8 cellular contexts compared by ENCODE assay signal in genomic region chr4:54318904-54319303, GRCh38.
DNase-seq lines count a peak whose midpoint lies in the region; ATAC-seq, FAIRE-seq and TF ChIP-seq lines count a peak whose summit lies in the region.

No MANE protein-coding gene starts in this region.

- intact Hi-C loops in K562 (cut with micrococcal nuclease): loop anchor here (5.0 kb wide), 1 partner anchor 1003 kb away; no protein-coding TSS in a partner anchor

- POLR2A ChIA-PET in K562 (lab: Yijun Ruan, JAX): no interaction called here

- TF ChIP-seq CTCF in K562 (IDR thresholded peaks at IDR 0.05 in 2 of 3, conservative IDR thresholded peaks at IDR 0.05 in 1 of 3; ENCODE audit: insufficient read depth in 2 of 3, low read depth in 1 of 3, low read length in 3 of 3) (peak; percentile 68 to 88 (median 85)), lung (IDR thresholded peaks at IDR 0.05; ENCODE audit: control extremely low read depth, extremely low read depth) (peak; percentile 17)

- no peak for TF ChIP-seq POLR2A in K562 (conservative IDR thresholded peaks at IDR 0.05)

- CTCF ChIA-PET in K562 (lab: Yijun Ruan, JAX; ENCODE audit: low intra/inter-chr PET ratio): interaction anchor here (0.8 to 2.0 kb wide), 3 partner anchors 643 to 1003 kb away, joined by 3 to 11 read pairs (median 4); no protein-coding TSS in a partner anchor

- H3K27ac ChIP-seq in K562 (ENCODE audit: extremely low read depth, low read depth, low read length) (no peak overlapping the region), lung (ENCODE audit: low read depth in 1 of 2, low read length in 1 of 2) (no peak overlapping the region)

- DNase-seq in Caki2 (ENCODE audit: low read depth) (peak; percentile 21), NCI-H2227 treated with DMSO at 0.1 percent for 48 hours (lab: John Stamatoyannopoulos, UW) (peak; percentile 27), K562 (ENCODE audit: extremely low read depth in 1 of 4, low spot score in 3 of 4) (peak; percentile 53 to 59 (median 56)), lung (ENCODE audit: low spot score) (no peak), NCI-H510A (lab: John Stamatoyannopoulos, UW) (no peak)
- no peak for DNase-seq in stimulated activated naive CD4-positive, alpha-beta T cell treated with Interleukin-2 at 50 U/mL for 16 hours (lab: John Stamatoyannopoulos, UW)

- H3K27me3 ChIP-seq in K562 (ENCODE audit: control insufficient read depth in 2 of 2, insufficient read depth in 2 of 2, low read length in 2 of 2) (peaks cover 2 to 11% of the 10 kb centered on the region in 2 experiments; a peak in 2 of 5 replicates), lung (ENCODE audit: control insufficient read depth, insufficient read depth) (no peaks in the 10 kb centered on the region)

- WGBS in K562 (ENCODE audit: insufficient coverage, low coverage, missing lambda C conversion rate): 1% methylated on average over 5 of the region's 5 CpGs
- WGBS in lung, 2 donors: 13 to 30% methylated on average over 5 of the region's 5 CpGs

- no peaks in the 10 kb centered on the region for H3K9me3 ChIP-seq in K562 (replicated peaks; ENCODE audit: control insufficient read depth, insufficient read depth, low read depth, low read length)
- no peaks in the 10 kb centered on the region for H3K9me3 ChIP-seq in lung (ENCODE audit: control insufficient read depth in 2 of 2, insufficient read depth in 1 of 2, low read length in 1 of 2)

- no peak overlapping the region for H3K9ac ChIP-seq in K562 (ENCODE audit: insufficient read depth in 1 of 2, low read depth in 2 of 2, low read length in 2 of 2)

- H3K36me3 ChIP-seq in K562 (ENCODE audit: control insufficient read depth, insufficient read depth, low read length): no peaks in the 10 kb centered on the region
- no peaks in the 10 kb centered on the region for H3K36me3 ChIP-seq in lung (ENCODE audit: control insufficient read depth in 2 of 2, insufficient read depth in 2 of 2, low read length in 2 of 2)

- H2AFZ ChIP-seq in K562 (ENCODE audit: low read depth, low read length): no peak overlapping the region

- peak; percentile 83 for FAIRE-seq in K562 (lab: Jason Lieb, UNC)

- no peak overlapping the region for H3K4me3 ChIP-seq in K562
- H3K4me3 ChIP-seq in lung: no peak overlapping the region

- H3K9me1 ChIP-seq in K562 (ENCODE audit: control insufficient read depth, insufficient read depth, low read length): no peaks in the 10 kb centered on the region

- TF ChIP-seq EP300 in K562 (IDR thresholded peaks at IDR 0.05; ENCODE audit: low read length): no peak

- ATAC-seq in GM19351 (IDR thresholded peaks at IDR 0.05; ENCODE audit: unreplicated experiment): peak; percentile 22
- peak; percentile 75; the same call in 2 of the 3 replicates for ATAC-seq in K562
- no peak for ATAC-seq in lung (ENCODE audit: insufficient read depth, low FRiP score)
- ATAC-seq in HG03521 (IDR thresholded peaks at IDR 0.05; ENCODE audit: unreplicated experiment): no peak

- H3K4me2 ChIP-seq in K562 (ENCODE audit: insufficient read depth, low read length): no peak overlapping the region

- no peaks in the 10 kb centered on the region for H4K20me1 ChIP-seq in K562 (replicated peaks; ENCODE audit: control insufficient read depth, insufficient read depth, low read length)

- in situ Hi-C loops in Caki2 (cut with HindIII; ENCODE audit: low pct_unique_long_range_greater_than_20kb, low sequenced_read_pairs) (no loop called here), K562 (cut with MboI) (loop anchor here (10.0 to 25.0 kb wide), 2 partner anchors 646 to 993 kb away; no protein-coding TSS in a partner anchor)

- BruUV-seq in K562 (replicated peaks; lab: Mats Ljungman, UMichigan): no TSS peak

- no peaks in the 10 kb centered on the region for H3K79me2 ChIP-seq in K562 (ENCODE audit: control insufficient read depth, insufficient read depth, low read length)

- TF ChIP-seq RAD21 in K562 (CRISPR knock-in tag; conservative IDR thresholded peaks at IDR 0.05 in 1 of 2, IDR thresholded peaks at IDR 0.05 in 1 of 2): peak; percentile 76 to 81

- H3K4me1 ChIP-seq in K562 (replicated peaks in 1 of 2; ENCODE audit: control insufficient read depth in 2 of 2, insufficient read depth in 2 of 2, low read length in 2 of 2) (no peaks in the 10 kb centered on the region), lung (ENCODE audit: control insufficient read depth in 2 of 2, insufficient read depth in 2 of 2, low read length in 2 of 2) (no peaks in the 10 kb centered on the region)

TF ChIP-seq in K562, 482 proteins besides CTCF, POLR2A, EP300 and RAD21:
- peak; percentile 63 for TF ChIP-seq SMC3 (conservative IDR thresholded peaks at IDR 0.05; ENCODE audit: insufficient read depth, low read depth, low read length)
- TF ChIP-seq DEAF1 (CRISPR knock-in tag; IDR thresholded peaks at IDR 0.05): peak; percentile 59
- TF ChIP-seq KLF16 (IDR thresholded peaks at IDR 0.05): peak; percentile 50; the same call in 1 of the 2 replicates
- no peak for TF ChIP-seq ZNF583 (CRISPR knock-in tag; IDR thresholded peaks at IDR 0.05)
- TF ChIP-seq STAG1 (CRISPR knock-in tag; IDR thresholded peaks at IDR 0.05; ENCODE audit: borderline replicate concordance): peak; percentile 69; the same call in 1 of the 2 replicates

Comparison
In these comparisons a context has a peak if more than half of its experiments do, and no peak if none do; other contexts are left out.
1. DNase-seq: peak in Caki2 (single experiment), NCI-H2227 treated with DMSO at 0.1 percent for 48 hours (single experiment) and K562 (4 of 4); none in lung (single experiment), NCI-H510A (single experiment) and stimulated activated naive CD4-positive, alpha-beta T cell treated with Interleukin-2 at 50 U/mL for 16 hours (single experiment).
2. ATAC-seq: peak in GM19351 (single experiment) and K562 (single experiment); none in lung (single experiment) and HG03521 (single experiment).